In the genomic region with DNA sequence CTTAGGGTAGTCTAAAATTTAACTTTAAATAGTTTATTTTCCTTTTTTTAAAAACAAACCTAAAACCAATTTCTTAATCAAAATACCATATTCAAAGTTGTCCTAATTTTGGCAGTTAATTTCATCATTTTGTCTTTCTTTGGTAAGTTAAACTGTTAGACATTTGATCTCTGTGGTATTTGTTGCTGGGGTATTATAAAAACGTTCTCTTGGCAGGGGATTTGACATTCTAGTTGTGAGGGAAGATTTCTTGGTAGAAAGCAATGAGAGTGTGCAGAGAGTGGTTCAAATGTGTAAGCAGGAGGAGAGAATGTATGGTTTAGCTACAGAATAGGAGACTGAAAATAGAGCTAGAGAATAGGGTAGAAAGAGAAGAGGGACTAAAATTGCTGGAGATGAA, we compare ENCODE assay signal across 1 cellular context.
TF ChIP-seq lines count a peak whose summit lies in the region.

No MANE protein-coding gene starts in this region.

TF ChIP-seq in SK-N-SH treated with all-trans-retinoic acid at 6 μM for 48 hours, 23 proteins besides CTCF, POLR2A, EP300 and RAD21 (continued from another document):
- TF ChIP-seq, protein P1, sequence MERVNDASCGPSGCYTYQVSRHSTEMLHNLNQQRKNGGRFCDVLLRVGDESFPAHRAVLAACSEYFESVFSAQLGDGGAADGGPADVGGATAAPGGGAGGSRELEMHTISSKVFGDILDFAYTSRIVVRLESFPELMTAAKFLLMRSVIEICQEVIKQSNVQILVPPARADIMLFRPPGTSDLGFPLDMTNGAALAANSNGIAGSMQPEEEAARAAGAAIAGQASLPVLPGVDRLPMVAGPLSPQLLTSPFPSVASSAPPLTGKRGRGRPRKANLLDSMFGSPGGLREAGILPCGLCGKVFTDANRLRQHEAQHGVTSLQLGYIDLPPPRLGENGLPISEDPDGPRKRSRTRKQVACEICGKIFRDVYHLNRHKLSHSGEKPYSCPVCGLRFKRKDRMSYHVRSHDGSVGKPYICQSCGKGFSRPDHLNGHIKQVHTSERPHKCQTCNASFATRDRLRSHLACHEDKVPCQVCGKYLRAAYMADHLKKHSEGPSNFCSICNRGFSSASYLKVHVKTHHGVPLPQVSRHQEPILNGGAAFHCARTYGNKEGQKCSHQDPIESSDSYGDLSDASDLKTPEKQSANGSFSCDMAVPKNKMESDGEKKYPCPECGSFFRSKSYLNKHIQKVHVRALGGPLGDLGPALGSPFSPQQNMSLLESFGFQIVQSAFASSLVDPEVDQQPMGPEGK (CRISPR knock-in tag; IDR thresholded peaks at IDR 0.05; ENCODE audit: borderline replicate concordance), result no peak
- TF ChIP-seq TCF4 (CRISPR knock-in tag; IDR thresholded peaks at IDR 0.05; ENCODE audit: borderline replicate concordance), result no peak
- TF ChIP-seq, protein P2, sequence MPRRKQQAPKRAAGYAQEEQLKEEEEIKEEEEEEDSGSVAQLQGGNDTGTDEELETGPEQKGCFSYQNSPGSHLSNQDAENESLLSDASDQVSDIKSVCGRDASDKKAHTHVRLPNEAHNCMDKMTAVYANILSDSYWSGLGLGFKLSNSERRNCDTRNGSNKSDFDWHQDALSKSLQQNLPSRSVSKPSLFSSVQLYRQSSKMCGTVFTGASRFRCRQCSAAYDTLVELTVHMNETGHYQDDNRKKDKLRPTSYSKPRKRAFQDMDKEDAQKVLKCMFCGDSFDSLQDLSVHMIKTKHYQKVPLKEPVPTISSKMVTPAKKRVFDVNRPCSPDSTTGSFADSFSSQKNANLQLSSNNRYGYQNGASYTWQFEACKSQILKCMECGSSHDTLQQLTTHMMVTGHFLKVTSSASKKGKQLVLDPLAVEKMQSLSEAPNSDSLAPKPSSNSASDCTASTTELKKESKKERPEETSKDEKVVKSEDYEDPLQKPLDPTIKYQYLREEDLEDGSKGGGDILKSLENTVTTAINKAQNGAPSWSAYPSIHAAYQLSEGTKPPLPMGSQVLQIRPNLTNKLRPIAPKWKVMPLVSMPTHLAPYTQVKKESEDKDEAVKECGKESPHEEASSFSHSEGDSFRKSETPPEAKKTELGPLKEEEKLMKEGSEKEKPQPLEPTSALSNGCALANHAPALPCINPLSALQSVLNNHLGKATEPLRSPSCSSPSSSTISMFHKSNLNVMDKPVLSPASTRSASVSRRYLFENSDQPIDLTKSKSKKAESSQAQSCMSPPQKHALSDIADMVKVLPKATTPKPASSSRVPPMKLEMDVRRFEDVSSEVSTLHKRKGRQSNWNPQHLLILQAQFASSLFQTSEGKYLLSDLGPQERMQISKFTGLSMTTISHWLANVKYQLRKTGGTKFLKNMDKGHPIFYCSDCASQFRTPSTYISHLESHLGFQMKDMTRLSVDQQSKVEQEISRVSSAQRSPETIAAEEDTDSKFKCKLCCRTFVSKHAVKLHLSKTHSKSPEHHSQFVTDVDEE (CRISPR knock-in tag; IDR thresholded peaks at IDR 0.05), result no peak
TF ChIP-seq in SK-N-SH treated with all-trans-retinoic acid at 6 μM for 48 hours: peak in this region for 0.
